ENCODE assay signal across 17 cellular contexts in genomic region chr5:43947870-43948269, GRCh38.
"Had no signal": no experiment of that assay in that cellular context is flagged by ENCODE, and none has a peak within 500 bp of the region (broad histone marks: within the 10 kb centered on the region; RNA-seq: fewer than 3 reads in every experiment).

No MANE protein-coding gene starts in this region.

- H3K27me3 ChIP-seq: brain microvascular endothelial cell, foreskin keratinocyte, right atrium auricular region, transverse colon had no signal

- H3K9me3 ChIP-seq: right atrium auricular region had no signal

- H3K27ac ChIP-seq: brain microvascular endothelial cell, foreskin keratinocyte, right atrium auricular region, transverse colon had no signal

- ATAC-seq: activated T-cell treated with anti-CD3 and anti-CD28 coated beads, Interleukin-2, amount 50 U/mL, for 72 hours; effector memory CD8-positive, alpha-beta T cell; foreskin keratinocyte had no signal

- H3K36me3 ChIP-seq: brain microvascular endothelial cell, right atrium auricular region, transverse colon had no signal

- H3K4me3 ChIP-seq: right atrium auricular region, transverse colon had no signal

- H3K4me1 ChIP-seq: foreskin keratinocyte, right atrium auricular region, transverse colon had no signal

- DNase-seq: activated CD4-positive, alpha-beta T cell treated with anti-CD3 and anti-CD28 coated beads, Interleukin-2, amount 10 ng/mL, durations not matched to agents 7 days and 5 days; activated CD4-positive, CD25-positive, alpha-beta regulatory T cell; activated CD8-positive, alpha-beta memory T cell treated with anti-CD3 and anti-CD28 coated beads, Interleukin-2, amount 50 U/mL, for 48 hours; activated gamma-delta T cell treated with Interleukin-2 at 50 U/mL for 16 hours; activated T-cell treated with anti-CD3 and anti-CD28 coated beads, Interleukin-2, amount 50 U/mL, for 72 hours; brain microvascular endothelial cell; cerebellar nuclear complex; effector memory CD8-positive, alpha-beta T cell; foreskin keratinocyte; head of caudate nucleus; kidney glomerular epithelial cell; small intestine; stimulated activated CD4-positive, alpha-beta T cell treated with anti-CD3 and anti-CD28 coated beads, Interleukin-4, amount 100 ng/mL, for 4 hours; stimulated activated CD8-positive, alpha-beta memory T cell treated with anti-CD3 and anti-CD28 coated beads, Interleukin-4, amount 100 ng/mL, for 48 hours; stimulated activated naive CD4-positive, alpha-beta T cell treated with Interleukin-2 at 50 U/mL for 16 hours; transverse colon had no signal
